ENCODE assay signal across 21 cellular contexts in the genomic region with DNA sequence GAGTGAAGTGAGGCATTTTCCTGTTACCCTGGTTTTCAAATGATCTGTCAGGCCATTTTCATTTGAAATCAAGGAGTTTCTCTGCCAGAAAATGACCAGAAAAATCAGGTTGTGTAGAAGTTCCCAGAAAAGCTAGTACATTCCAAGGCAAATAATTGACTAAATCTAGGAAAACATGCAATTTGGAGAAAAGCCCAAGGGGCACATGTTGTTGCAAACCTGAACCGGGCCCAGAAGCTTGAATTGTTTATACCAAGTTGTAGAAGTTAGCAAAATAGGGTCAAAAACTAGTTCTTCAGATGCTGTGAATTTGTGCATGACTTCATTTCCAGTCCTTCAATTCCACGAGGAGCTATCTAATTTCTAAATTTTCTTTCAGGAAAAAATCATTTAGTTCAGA. TPM values are rescaled to one million over a fixed set of nuclear protein-coding genes. Genes with fewer than 3 reads are reported as not detected.
DNase-seq lines count a peak whose midpoint lies in the region; ATAC-seq and TF ChIP-seq lines count a peak whose summit lies in the region.
"Had no signal": no experiment of that assay in that cellular context is flagged by ENCODE, and none has a peak within 500 bp of the region (broad histone marks: within the 10 kb centered on the region; RNA-seq: fewer than 3 reads in every experiment).

No MANE protein-coding gene starts in this region.

- TF ChIP-seq CTCF in body of pancreas (IDR thresholded peaks at IDR 0.05) (no peak), parathyroid adenoma (IDR thresholded peaks at IDR 0.05) (no peak), thyroid gland (IDR thresholded peaks at IDR 0.05) (no peak), GM10248 (IDR thresholded peaks at IDR 0.05; ENCODE audit: control extremely low read depth, extremely low read depth, low read depth, missing control alignments) (no peak)

- peak; percentile 52 for ATAC-seq in body of pancreas
- ATAC-seq in GM19463 (IDR thresholded peaks at IDR 0.05; ENCODE audit: unreplicated experiment): no peak

- no peak overlapping the region for H2AFZ ChIP-seq in parathyroid adenoma
- H2AFZ ChIP-seq: PC-9 had no signal

- whole genome bisulfite sequencing in body of pancreas, 2 donors: 28 to 37% methylated on average over 2 of the region's 2 CpGs
- WGBS in thyroid gland, 2 donors: 22 to 37% methylated on average over 2 of the region's 2 CpGs

- H3K4me1 ChIP-seq in body of pancreas (peaks cover 13% of the 10 kb centered on the region), parathyroid adenoma (no peaks in the 10 kb centered on the region), thyroid gland (peaks cover 0 to 5% of the 10 kb centered on the region in 2 donors)

- no peaks in the 10 kb centered on the region for H3K36me3 ChIP-seq in body of pancreas (replicated peaks in 1 of 2; ENCODE audit: insufficient read depth in 1 of 2, low read depth in 2 of 2)
- H3K36me3 ChIP-seq in parathyroid adenoma (ENCODE audit: control insufficient read depth, insufficient read depth, low read length): no peaks in the 10 kb centered on the region
- no peaks in the 10 kb centered on the region for H3K36me3 ChIP-seq in thyroid gland

- H3K4me3 ChIP-seq in body of pancreas: no peak overlapping the region
- no peak overlapping the region for H3K4me3 ChIP-seq in parathyroid adenoma (ENCODE audit: low read depth, low read length)
- no peak overlapping the region for H3K4me3 ChIP-seq in thyroid gland (replicated peaks in 1 of 3)
- H3K4me3 ChIP-seq: PC-9 had no signal

- no peaks in the 10 kb centered on the region for H3K9me3 ChIP-seq in body of pancreas
- no peaks in the 10 kb centered on the region for H3K9me3 ChIP-seq in parathyroid adenoma (ENCODE audit: control insufficient read depth, low read length)
- no peaks in the 10 kb centered on the region for H3K9me3 ChIP-seq in thyroid gland

- no peak overlapping the region for H3K4me2 ChIP-seq in parathyroid adenoma (ENCODE audit: low read length)
- H3K4me2 ChIP-seq: PC-9 had no signal

- DNase-seq in body of pancreas: no peak
- DNase-seq in fibroblast of the conjunctiva (ENCODE audit: low read depth): peak; percentile 21
- peak; percentile 4 to 7 for DNase-seq in thyroid gland
- no peak for DNase-seq in cerebellar cortex (ENCODE audit: low spot score)
- DNase-seq in GM10248 (ENCODE audit: extremely low spot score): no peak
- DNase-seq: DMS 273 treated with DMSO at 0.1 percent for 48 hours, GF-D8, HFFc6, Kasumi-1, MM.1S, NCI-H1105, NCI-H1694 treated with DMSO at 0.1 percent for 48 hours, NCI-H2107, NCI-H2227 treated with DMSO at 0.1 percent for 48 hours, NCI-H524, PC-9 had no signal

- no peak overlapping the region for H3K9ac ChIP-seq in parathyroid adenoma

- intact Hi-C loops in body of pancreas (cut with DNase I): no loop called here
- intact Hi-C loops in thyroid gland (cut with DNase I): no loop called here

- POLR2A ChIA-PET in GM10248 (lab: Yijun Ruan, JAX): no interaction called here

- CTCF ChIA-PET in GM10248 (lab: Yijun Ruan, JAX): no interaction called here

- H3K79me2 ChIP-seq in parathyroid adenoma: no peaks in the 10 kb centered on the region

- TF ChIP-seq POLR2A in body of pancreas (IDR thresholded peaks at IDR 0.05): no peak
- TF ChIP-seq POLR2A in thyroid gland (IDR thresholded peaks at IDR 0.05): no peak

- H3K27me3 ChIP-seq in body of pancreas (no peaks in the 10 kb centered on the region), parathyroid adenoma (ENCODE audit: control insufficient read depth, insufficient read depth, low read length) (no peaks in the 10 kb centered on the region), thyroid gland (no peaks in the 10 kb centered on the region)

- no peak overlapping the region for H3K27ac ChIP-seq in body of pancreas
- peak overlapping the region; percentile 47 for H3K27ac ChIP-seq in parathyroid adenoma
- peak overlapping the region in 1 of 3 donors; percentile 9 for H3K27ac ChIP-seq in thyroid gland
- H3K27ac ChIP-seq: C4-2B, HL-60, PC-9 had no signal

RNA-seq across cellular contexts. Expression of gene TRIM42, which starts 31.0 kb away (rescaled TPM):
- not detected for total RNA-seq in body of pancreas
- under 1 TPM in 1 of 4 donors, not detected in 3; 0.13 TPM for total RNA-seq in thyroid gland
- total RNA-seq: Daoy, HFFc6, PC-9 had no signal

Comparison
In these comparisons a context has a peak if more than half of its experiments do, and no peak if none do; other contexts are left out.
1. DNase-seq: peak in fibroblast of the conjunctiva (single experiment) and thyroid gland (2 of 2); none in body of pancreas (0 of 4), cerebellar cortex (single experiment) and GM10248 (single experiment).